ENCODE assay signal across 9 cellular contexts in the genomic region with DNA sequence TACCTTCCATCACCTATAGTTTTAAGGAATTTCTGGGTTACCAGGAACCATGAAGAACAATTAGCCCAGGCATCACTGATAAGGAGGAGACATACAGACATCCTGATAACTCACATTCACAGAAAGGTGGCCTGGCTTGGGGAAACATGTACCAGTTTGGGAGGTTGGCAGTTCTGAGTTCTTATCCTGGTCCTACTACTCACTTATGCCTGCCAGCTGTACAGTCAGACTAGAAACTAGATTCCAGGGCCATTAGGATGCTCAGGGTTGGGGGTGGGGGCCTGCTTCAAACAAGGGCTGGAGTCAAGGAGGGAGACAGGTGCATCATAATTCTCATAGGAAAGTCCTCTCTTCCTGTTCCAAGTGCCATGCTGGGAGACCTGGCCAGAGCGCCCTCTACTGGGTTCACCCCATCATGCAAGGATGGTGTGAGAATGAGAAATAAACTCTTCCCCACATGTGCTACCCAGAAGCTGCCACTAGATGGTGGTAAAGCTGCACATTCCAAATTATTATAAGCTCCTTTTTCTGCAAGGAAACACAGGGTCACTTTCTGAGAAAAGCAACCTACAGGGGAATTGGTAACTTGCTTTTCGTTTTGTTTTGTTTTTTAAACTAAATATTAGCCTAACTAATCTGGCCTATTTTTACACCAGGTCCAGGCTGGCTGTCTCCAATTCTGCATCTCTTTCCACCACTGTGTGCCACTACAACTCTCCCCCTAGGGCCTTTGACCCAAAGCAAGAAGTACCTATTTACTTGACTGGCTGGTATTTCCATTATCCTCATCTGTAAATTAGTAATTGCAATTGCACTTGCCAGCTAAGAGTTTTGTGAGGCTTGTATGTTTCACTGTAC. TPM values are rescaled to one million over a fixed set of nuclear protein-coding genes. Genes with fewer than 3 reads are reported as not detected.
DNase-seq lines count a peak whose midpoint lies in the region; ATAC-seq and TF ChIP-seq lines count a peak whose summit lies in the region.
"Had no signal": no experiment of that assay in that cellular context is flagged by ENCODE, and none has a peak within 500 bp of the region (broad histone marks: within the 10 kb centered on the region; RNA-seq: fewer than 3 reads in every experiment).

No MANE protein-coding gene starts in this region.

- in situ Hi-C loops in SK-MEL-5 (cut with HindIII; ENCODE audit: low pct_unique_long_range_greater_than_20kb, low sequenced_read_pairs): no loop called here

- H3K36me3 Mint-ChIP-seq in activated naive CD4-positive, alpha-beta T cell treated with anti-CD3 and anti-CD28 coated beads, Interleukin-2, amount 50 U/mL, for 72 hours: peaks cover 25 to 92% of the 10 kb centered on the region in 2 donors

- H3K9me2 ChIP-seq in DOHH2 (replicated peaks; ENCODE audit: control insufficient read depth, low read length): no peaks in the 10 kb centered on the region

- peak; percentile 64 to 70 for ATAC-seq in activated naive CD4-positive, alpha-beta T cell treated with anti-CD3 and anti-CD28 coated beads, Interleukin-2, amount 50 U/mL, for 72 hours
- ATAC-seq in GM19035 (IDR thresholded peaks at IDR 0.05; ENCODE audit: unreplicated experiment) (no peak), GM21447 (IDR thresholded peaks at IDR 0.05; ENCODE audit: unreplicated experiment) (no peak)

- H3K9me3 ChIP-seq in DOHH2 (ENCODE audit: control insufficient read depth, insufficient read depth, low read length): peaks cover 3% of the 10 kb centered on the region; the same call in 1 of the 2 replicates
- H3K9me3 ChIP-seq in cardiac muscle cell (ENCODE audit: low read depth): no peaks in the 10 kb centered on the region

- H3K79me2 ChIP-seq in DOHH2 (ENCODE audit: control insufficient read depth, low read length): no peaks in the 10 kb centered on the region

- H3K27ac Mint-ChIP-seq in activated naive CD4-positive, alpha-beta T cell treated with anti-CD3 and anti-CD28 coated beads, Interleukin-2, amount 50 U/mL, for 72 hours: no peak overlapping the region
- H3K27ac Mint-ChIP-seq: dendritic cell treated with granulocyte-macrophage colony-stimulating factor and Interleukin-4, amounts not matched to agents 40 ng/mL and 50 ng/mL, for 4 days had no signal

- H3K27ac ChIP-seq in DOHH2 (ENCODE audit: low read depth, low read length) (no peak overlapping the region), cardiac muscle cell (no peak overlapping the region)

- H3K4me2 ChIP-seq in DOHH2 (ENCODE audit: low read length): no peak overlapping the region

- H3K9me3 Mint-ChIP-seq in activated naive CD4-positive, alpha-beta T cell treated with anti-CD3 and anti-CD28 coated beads, Interleukin-2, amount 50 U/mL, for 72 hours: peaks cover 12 to 15% of the 10 kb centered on the region in 2 donors
- H3K9me3 Mint-ChIP-seq: dendritic cell treated with granulocyte-macrophage colony-stimulating factor and Interleukin-4, amounts not matched to agents 40 ng/mL and 50 ng/mL, for 4 days had no signal

- H3K4me1 ChIP-seq in DOHH2 (ENCODE audit: control insufficient read depth, low read length) (peaks cover 26% of the 10 kb centered on the region), cardiac muscle cell (ENCODE audit: low read depth) (no peaks in the 10 kb centered on the region)

- peaks cover 8% of the 10 kb centered on the region for H3K36me3 ChIP-seq in DOHH2 (ENCODE audit: control insufficient read depth, low read length)
- H3K36me3 ChIP-seq in cardiac muscle cell: no peaks in the 10 kb centered on the region

- H3K27me3 ChIP-seq in DOHH2 (ENCODE audit: control insufficient read depth, low read length) (no peaks in the 10 kb centered on the region), cardiac muscle cell (no peaks in the 10 kb centered on the region)

- H3F3A ChIP-seq in DOHH2 (ENCODE audit: control insufficient read depth, insufficient read depth): no peaks in the 10 kb centered on the region

- H3K4me3 ChIP-seq in DOHH2 (ENCODE audit: low read length) (no peak overlapping the region), LNCaP clone FGC (ENCODE audit: low read depth, low read length) (no peak overlapping the region), cardiac muscle cell (no peak overlapping the region)

- H4K20me1 ChIP-seq in DOHH2 (ENCODE audit: control insufficient read depth, insufficient read depth, low read depth, low read length): no peaks in the 10 kb centered on the region

- DNase-seq in LNCaP clone FGC (ENCODE audit: low read depth) (peak; percentile 51), SK-MEL-5 (ENCODE audit: low read depth, low spot score) (peak; percentile 87), cardiac muscle cell (ENCODE audit: low read depth in 1 of 2, low spot score in 1 of 2) (peak; percentile 57 to 82), retina (peak; percentile 60)
- peak; percentile 59 to 71 for DNase-seq in activated naive CD4-positive, alpha-beta T cell treated with anti-CD3 and anti-CD28 coated beads, Interleukin-2, amount 50 U/mL, for 72 hours (ENCODE audit: low spot score in 2 of 2)

- peak; percentile 100 for TF ChIP-seq CTCF in DOHH2 (IDR thresholded peaks at IDR 0.05; ENCODE audit: low read depth, low read length, poor library complexity, severe bottlenecking)
- TF ChIP-seq CTCF in LNCaP clone FGC (IDR thresholded peaks at IDR 0.05; ENCODE audit: control insufficient read depth, extremely low read depth, insufficient read depth): peak; percentile 94
- TF ChIP-seq CTCF in cardiac muscle cell (IDR thresholded peaks at IDR 0.05; ENCODE audit: low read depth, low read length): peak; percentile 98

RNA-seq across cellular contexts. Expression of gene OAS2, which starts 14.5 kb away (rescaled TPM):
- 1.3 and 1.9 TPM in 2 replicates for total RNA-seq in SK-MEL-5 (2014; rRNA removed; shearing (Covaris generic))
- 1.4 and 1.9 TPM in 2 replicates for polyA plus RNA-seq in SK-MEL-5 (2015; cell fraction: cytosol; rRNA removed)
- polyA plus RNA-seq in SK-MEL-5 (2015; cell fraction: nucleus; rRNA removed): 0.38 and 1.4 TPM in 2 replicates
- total RNA-seq in activated naive CD4-positive, alpha-beta T cell treated with anti-CD3 and anti-CD28 coated beads, Interleukin-2, amount 50 U/mL, for 72 hours: 100 to 1,000 TPM in 1 of 2 donors, 10 to 100 TPM in 1; 56.6 to 199 TPM
- total RNA-seq in cardiac muscle cell: not detected in 2 replicates
- polyA plus RNA-seq in cardiac muscle cell: not detected in 2 replicates

RNA-seq across cellular contexts. Expression of gene OAS3, which starts 54.5 kb away (rescaled TPM):
- 6.6 and 8.8 TPM in 2 replicates for total RNA-seq in SK-MEL-5 (2014; rRNA removed; shearing (Covaris generic))
- polyA plus RNA-seq in SK-MEL-5 (2015; cell fraction: cytosol; rRNA removed): 15.7 and 16.4 TPM in 2 replicates
- 9.6 and 17.0 TPM in 2 replicates for polyA plus RNA-seq in SK-MEL-5 (2015; cell fraction: nucleus; rRNA removed)
- 10 to 100 TPM; 21.8 to 76.6 TPM for total RNA-seq in activated naive CD4-positive, alpha-beta T cell treated with anti-CD3 and anti-CD28 coated beads, Interleukin-2, amount 50 U/mL, for 72 hours
- total RNA-seq in cardiac muscle cell: 0.04 and 0.36 TPM in 2 replicates
- 0.59 TPM in 1 of 2 replicates, not detected in the other for polyA plus RNA-seq in cardiac muscle cell

Comparison
In these comparisons a context has a peak if more than half of its experiments do, and no peak if none do; other contexts are left out.
1. ATAC-seq: peak in activated naive CD4-positive, alpha-beta T cell treated with anti-CD3 and anti-CD28 coated beads, Interleukin-2, amount 50 U/mL, for 72 hours (2 of 2); none in GM19035 (single experiment) and GM21447 (single experiment).
2. RNA of gene OAS2, which starts 14.5 kb away (total RNA-seq): 56.6 to 199 TPM in activated naive CD4-positive, alpha-beta T cell treated with anti-CD3 and anti-CD28 coated beads, Interleukin-2, amount 50 U/mL, for 72 hours; 1.3 to 1.9 TPM in SK-MEL-5 and not detected in cardiac muscle cell; every median in the first group is over 10 times any median in the second.
3. Peak in every context shown above with its lines, with median percentiles within 50 percentile points of each other: CTCF ChIP-seq and DNase-seq.